ENCODE assay signal across 1 cellular context in genomic region chr14:64715146-64715627, GRCh38.
TF ChIP-seq lines count a peak whose summit lies in the region.

No MANE protein-coding gene starts in this region.

TF ChIP-seq in H1, 55 proteins besides CTCF, POLR2A, EP300 and RAD21 (continued from another document):
- TF ChIP-seq MAX (IDR thresholded peaks at IDR 0.05) (peak; percentile 90), EZH2 (IDR thresholded peaks at IDR 0.05; ENCODE audit: low read depth, low read length, severe bottlenecking) (no peak), HDAC2 (IDR thresholded peaks at IDR 0.05; ENCODE audit: borderline replicate concordance in 1 of 2, low read depth in 2 of 2, low read length in 2 of 2) (peak; percentile 45 to 50; a peak in 2 of 4 replicates), SIRT6 (IDR thresholded peaks at IDR 0.05; ENCODE audit: low read length) (no peak), TAF1 (IDR thresholded peaks at IDR 0.05; ENCODE audit: low read depth, low read length) (0 out of 2 replicates have a peak, but pooled peaks have one; percentile 7), SUZ12 (IDR thresholded peaks at IDR 0.05; ENCODE audit: low read length) (no peak), BCL11A (IDR thresholded peaks at IDR 0.05; ENCODE audit: low read depth in 2 of 2, low read length in 2 of 2) (no peak), POU5F1 (IDR thresholded peaks at IDR 0.05; ENCODE audit: low read depth, low read length) (no peak), CREB1 (IDR thresholded peaks at IDR 0.05) (no peak)
- TF ChIP-seq, protein P1, sequence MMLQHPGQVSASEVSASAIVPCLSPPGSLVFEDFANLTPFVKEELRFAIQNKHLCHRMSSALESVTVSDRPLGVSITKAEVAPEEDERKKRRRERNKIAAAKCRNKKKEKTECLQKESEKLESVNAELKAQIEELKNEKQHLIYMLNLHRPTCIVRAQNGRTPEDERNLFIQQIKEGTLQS (IDR thresholded peaks at IDR 0.05; ENCODE audit: insufficient read depth, low read depth, low read length), result no peak
